2 cellular contexts compared by ENCODE assay signal in the genomic region with DNA sequence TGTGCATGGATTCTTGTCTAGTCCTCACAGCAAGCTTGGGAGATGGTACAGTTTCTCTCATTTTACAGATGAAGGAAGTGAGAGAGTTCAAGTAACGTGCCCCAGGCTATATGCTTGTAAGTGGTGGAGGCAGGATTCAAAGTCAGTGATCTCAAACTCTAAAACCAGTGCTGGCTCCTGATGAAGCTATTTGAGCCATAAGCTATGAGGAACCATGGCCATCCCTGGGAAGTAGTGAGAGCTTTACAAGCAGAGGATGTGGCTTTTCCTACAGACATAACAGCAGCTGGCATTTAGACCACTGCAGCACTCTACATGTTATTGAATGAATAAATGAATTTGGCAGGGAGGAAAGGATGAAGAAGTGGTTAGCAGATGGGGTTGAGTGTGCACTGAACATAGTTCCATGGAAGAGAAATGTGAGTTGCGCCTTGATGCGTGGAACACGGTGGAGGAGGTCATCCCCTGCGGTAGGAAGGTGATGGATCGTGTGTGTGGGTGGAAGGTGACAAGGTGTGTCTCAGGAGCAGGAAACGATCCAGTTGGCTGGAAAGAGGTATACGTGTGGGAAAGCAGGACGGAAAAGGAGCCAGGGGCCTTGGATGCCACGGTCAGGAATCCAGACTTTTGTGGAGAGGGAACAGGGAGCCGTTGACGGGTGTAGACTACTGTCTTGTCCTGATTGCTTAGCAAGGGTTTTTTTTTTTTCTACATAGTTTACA.
TF ChIP-seq lines count a peak whose summit lies in the region.

No MANE protein-coding gene starts in this region.

TF ChIP-seq in H1, 55 proteins besides CTCF, POLR2A, EP300 and RAD21:
- TF ChIP-seq RFX5 (IDR thresholded peaks at IDR 0.05; ENCODE audit: borderline replicate concordance, low read depth, low read length) (no peak), NANOG (IDR thresholded peaks at IDR 0.05; ENCODE audit: insufficient read depth, low read depth, low read length, poor library complexity, severe bottlenecking) (no peak), SP1 (IDR thresholded peaks at IDR 0.05; ENCODE audit: low read depth, low read length) (no peak), YY1 (IDR thresholded peaks at IDR 0.05; ENCODE audit: low read depth, low read length) (no peak), BCL11A (IDR thresholded peaks at IDR 0.05; ENCODE audit: low read depth in 2 of 2, low read length in 2 of 2) (no peak), CBX8 (IDR thresholded peaks at IDR 0.05; ENCODE audit: borderline replicate concordance, low read depth, low read length) (no peak), POLR2AphosphoS5 (IDR thresholded peaks at IDR 0.05; ENCODE audit: low read depth, low read length) (no peak)
- TF ChIP-seq, protein P1, sequence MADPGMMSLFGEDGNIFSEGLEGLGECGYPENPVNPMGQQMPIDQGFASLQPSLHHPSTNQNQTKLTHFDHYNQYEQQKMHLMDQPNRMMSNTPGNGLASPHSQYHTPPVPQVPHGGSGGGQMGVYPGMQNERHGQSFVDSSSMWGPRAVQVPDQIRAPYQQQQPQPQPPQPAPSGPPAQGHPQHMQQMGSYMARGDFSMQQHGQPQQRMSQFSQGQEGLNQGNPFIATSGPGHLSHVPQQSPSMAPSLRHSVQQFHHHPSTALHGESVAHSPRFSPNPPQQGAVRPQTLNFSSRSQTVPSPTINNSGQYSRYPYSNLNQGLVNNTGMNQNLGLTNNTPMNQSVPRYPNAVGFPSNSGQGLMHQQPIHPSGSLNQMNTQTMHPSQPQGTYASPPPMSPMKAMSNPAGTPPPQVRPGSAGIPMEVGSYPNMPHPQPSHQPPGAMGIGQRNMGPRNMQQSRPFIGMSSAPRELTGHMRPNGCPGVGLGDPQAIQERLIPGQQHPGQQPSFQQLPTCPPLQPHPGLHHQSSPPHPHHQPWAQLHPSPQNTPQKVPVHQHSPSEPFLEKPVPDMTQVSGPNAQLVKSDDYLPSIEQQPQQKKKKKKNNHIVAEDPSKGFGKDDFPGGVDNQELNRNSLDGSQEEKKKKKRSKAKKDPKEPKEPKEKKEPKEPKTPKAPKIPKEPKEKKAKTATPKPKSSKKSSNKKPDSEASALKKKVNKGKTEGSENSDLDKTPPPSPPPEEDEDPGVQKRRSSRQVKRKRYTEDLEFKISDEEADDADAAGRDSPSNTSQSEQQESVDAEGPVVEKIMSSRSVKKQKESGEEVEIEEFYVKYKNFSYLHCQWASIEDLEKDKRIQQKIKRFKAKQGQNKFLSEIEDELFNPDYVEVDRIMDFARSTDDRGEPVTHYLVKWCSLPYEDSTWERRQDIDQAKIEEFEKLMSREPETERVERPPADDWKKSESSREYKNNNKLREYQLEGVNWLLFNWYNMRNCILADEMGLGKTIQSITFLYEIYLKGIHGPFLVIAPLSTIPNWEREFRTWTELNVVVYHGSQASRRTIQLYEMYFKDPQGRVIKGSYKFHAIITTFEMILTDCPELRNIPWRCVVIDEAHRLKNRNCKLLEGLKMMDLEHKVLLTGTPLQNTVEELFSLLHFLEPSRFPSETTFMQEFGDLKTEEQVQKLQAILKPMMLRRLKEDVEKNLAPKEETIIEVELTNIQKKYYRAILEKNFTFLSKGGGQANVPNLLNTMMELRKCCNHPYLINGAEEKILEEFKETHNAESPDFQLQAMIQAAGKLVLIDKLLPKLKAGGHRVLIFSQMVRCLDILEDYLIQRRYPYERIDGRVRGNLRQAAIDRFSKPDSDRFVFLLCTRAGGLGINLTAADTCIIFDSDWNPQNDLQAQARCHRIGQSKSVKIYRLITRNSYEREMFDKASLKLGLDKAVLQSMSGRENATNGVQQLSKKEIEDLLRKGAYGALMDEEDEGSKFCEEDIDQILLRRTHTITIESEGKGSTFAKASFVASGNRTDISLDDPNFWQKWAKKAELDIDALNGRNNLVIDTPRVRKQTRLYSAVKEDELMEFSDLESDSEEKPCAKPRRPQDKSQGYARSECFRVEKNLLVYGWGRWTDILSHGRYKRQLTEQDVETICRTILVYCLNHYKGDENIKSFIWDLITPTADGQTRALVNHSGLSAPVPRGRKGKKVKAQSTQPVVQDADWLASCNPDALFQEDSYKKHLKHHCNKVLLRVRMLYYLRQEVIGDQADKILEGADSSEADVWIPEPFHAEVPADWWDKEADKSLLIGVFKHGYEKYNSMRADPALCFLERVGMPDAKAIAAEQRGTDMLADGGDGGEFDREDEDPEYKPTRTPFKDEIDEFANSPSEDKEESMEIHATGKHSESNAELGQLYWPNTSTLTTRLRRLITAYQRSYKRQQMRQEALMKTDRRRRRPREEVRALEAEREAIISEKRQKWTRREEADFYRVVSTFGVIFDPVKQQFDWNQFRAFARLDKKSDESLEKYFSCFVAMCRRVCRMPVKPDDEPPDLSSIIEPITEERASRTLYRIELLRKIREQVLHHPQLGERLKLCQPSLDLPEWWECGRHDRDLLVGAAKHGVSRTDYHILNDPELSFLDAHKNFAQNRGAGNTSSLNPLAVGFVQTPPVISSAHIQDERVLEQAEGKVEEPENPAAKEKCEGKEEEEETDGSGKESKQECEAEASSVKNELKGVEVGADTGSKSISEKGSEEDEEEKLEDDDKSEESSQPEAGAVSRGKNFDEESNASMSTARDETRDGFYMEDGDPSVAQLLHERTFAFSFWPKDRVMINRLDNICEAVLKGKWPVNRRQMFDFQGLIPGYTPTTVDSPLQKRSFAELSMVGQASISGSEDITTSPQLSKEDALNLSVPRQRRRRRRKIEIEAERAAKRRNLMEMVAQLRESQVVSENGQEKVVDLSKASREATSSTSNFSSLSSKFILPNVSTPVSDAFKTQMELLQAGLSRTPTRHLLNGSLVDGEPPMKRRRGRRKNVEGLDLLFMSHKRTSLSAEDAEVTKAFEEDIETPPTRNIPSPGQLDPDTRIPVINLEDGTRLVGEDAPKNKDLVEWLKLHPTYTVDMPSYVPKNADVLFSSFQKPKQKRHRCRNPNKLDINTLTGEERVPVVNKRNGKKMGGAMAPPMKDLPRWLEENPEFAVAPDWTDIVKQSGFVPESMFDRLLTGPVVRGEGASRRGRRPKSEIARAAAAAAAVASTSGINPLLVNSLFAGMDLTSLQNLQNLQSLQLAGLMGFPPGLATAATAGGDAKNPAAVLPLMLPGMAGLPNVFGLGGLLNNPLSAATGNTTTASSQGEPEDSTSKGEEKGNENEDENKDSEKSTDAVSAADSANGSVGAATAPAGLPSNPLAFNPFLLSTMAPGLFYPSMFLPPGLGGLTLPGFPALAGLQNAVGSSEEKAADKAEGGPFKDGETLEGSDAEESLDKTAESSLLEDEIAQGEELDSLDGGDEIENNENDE (IDR thresholded peaks at IDR 0.05; ENCODE audit: insufficient replicate concordance, low read length) = no peak
TF ChIP-seq in H1: peak in this region for 0.

TF ChIP-seq in WTC11, 78 proteins besides CTCF, POLR2A, EP300 and RAD21:
- TF ChIP-seq RORB (CRISPR knock-in tag; IDR thresholded peaks at IDR 0.05) (no peak), CREB1 (CRISPR knock-in tag; IDR thresholded peaks at IDR 0.05) (no peak)
- TF ChIP-seq, protein P2, sequence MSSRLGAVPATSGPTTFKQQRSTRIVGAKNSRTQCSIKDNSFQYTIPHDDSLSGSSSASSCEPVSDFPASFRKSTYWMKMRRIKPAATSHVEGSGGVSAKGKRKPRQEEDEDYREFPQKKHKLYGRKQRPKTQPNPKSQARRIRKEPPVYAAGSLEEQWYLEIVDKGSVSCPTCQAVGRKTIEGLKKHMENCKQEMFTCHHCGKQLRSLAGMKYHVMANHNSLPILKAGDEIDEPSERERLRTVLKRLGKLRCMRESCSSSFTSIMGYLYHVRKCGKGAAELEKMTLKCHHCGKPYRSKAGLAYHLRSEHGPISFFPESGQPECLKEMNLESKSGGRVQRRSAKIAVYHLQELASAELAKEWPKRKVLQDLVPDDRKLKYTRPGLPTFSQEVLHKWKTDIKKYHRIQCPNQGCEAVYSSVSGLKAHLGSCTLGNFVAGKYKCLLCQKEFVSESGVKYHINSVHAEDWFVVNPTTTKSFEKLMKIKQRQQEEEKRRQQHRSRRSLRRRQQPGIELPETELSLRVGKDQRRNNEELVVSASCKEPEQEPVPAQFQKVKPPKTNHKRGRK (CRISPR knock-in tag; IDR thresholded peaks at IDR 0.05; ENCODE audit: borderline replicate concordance) = no peak
